ENCODE assay signal across 9 cellular contexts in the genomic region with DNA sequence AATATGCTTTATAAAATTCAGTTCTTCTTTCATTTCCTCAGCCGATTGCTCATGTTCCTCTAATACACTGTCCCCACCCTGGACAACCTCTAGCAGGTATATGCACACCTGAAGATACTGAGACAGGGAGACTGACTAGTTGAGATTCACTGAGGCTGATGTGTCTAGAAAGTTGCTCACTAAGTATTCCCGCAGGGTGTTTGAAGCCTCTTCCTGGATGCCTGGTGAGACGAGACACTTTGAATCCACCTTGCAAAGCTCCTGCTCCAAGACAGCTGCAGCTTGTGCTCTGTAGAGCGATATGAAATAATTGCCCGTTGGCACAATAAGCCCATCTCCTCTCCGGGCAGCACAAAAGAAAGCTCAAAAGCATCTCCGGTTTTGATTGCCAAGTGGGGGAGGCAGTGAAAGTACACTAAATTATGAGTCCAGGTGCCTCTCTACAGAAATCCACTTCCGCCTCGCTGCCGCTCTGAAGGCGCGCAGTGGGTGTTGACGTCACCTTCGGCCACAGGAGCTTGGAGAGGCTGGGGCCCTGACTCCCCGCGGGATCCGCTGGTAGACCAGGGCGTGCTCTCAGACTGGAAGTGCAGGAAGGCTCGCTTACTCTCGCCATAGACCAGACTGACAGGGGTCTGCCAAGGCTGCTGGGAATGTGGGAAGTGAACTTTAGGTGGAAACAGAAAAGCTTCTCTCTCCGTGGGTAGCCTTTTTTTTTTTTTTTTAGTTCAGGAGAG. TPM values are rescaled to one million over a fixed set of nuclear protein-coding genes. Genes with fewer than 3 reads are reported as not detected.
DNase-seq lines count a peak whose midpoint lies in the region; ATAC-seq and TF ChIP-seq lines count a peak whose summit lies in the region.
"Had no signal": no experiment of that assay in that cellular context is flagged by ENCODE, and none has a peak within 500 bp of the region (broad histone marks: within the 10 kb centered on the region; RNA-seq: fewer than 3 reads in every experiment).

No MANE protein-coding gene starts in this region.

- peak; percentile 98 for ATAC-seq in GM21360 (IDR thresholded peaks at IDR 0.05; ENCODE audit: unreplicated experiment)

- no peaks in the 10 kb centered on the region for H3K36me3 ChIP-seq in CD8-positive, alpha-beta memory T cell (ENCODE audit: insufficient read depth, low read length)
- no peaks in the 10 kb centered on the region for H3K36me3 ChIP-seq in OCI-LY7 (ENCODE audit: insufficient read depth, low read length)
- no peaks in the 10 kb centered on the region for H3K36me3 ChIP-seq in vagina
- H3K36me3 ChIP-seq: HAP-1 had no signal

- DNase-seq in CD8-positive, alpha-beta memory T cell = peak; percentile 42 to 80 (median 60)
- DNase-seq in HT1080 (ENCODE audit: low read depth) = peak; percentile 69
- peak; percentile 81 for DNase-seq in OCI-LY7 (ENCODE audit: low spot score)
- DNase-seq in activated T-helper 1 cell treated with anti-CD3 and anti-CD28 coated beads, Interleukin-2, amount 50 U/mL, for 16 hours (ENCODE audit: low read depth in 1 of 2, low spot score in 1 of 2) = peak; percentile 37 to 44
- peak; percentile 87 for DNase-seq in glomerular visceral epithelial cell (ENCODE audit: extremely low spot score)
- peak; percentile 14 for DNase-seq in putamen (ENCODE audit: low spot score)
- no peak for DNase-seq in vagina (ENCODE audit: extremely low spot score in 2 of 2)

- no peaks in the 10 kb centered on the region for H3K4me1 ChIP-seq in CD8-positive, alpha-beta memory T cell (ENCODE audit: insufficient read depth, low read length)
- H3K4me1 ChIP-seq in OCI-LY7 (ENCODE audit: insufficient read depth, low read length, poor library complexity, severe bottlenecking) = peaks cover 16% of the 10 kb centered on the region
- H3K4me1 ChIP-seq in vagina = peaks cover 13% of the 10 kb centered on the region

- intact Hi-C loops in OCI-LY7 (cut with micrococcal nuclease; ENCODE audit: unreplicated experiment) (no loop called here), vagina (cut with DNase I) (no loop called here)

- no peaks in the 10 kb centered on the region for H3K9me3 ChIP-seq in CD8-positive, alpha-beta memory T cell (ENCODE audit: low read length)
- no peaks in the 10 kb centered on the region for H3K9me3 ChIP-seq in OCI-LY7 (ENCODE audit: low read length)
- no peaks in the 10 kb centered on the region for H3K9me3 ChIP-seq in vagina
- H3K9me3 ChIP-seq: HAP-1 had no signal

- BruUV-seq in OCI-LY7 (replicated peaks; lab: Mats Ljungman, UMichigan) = no TSS peak

- peaks cover 11 to 19% (median 17%) of the 10 kb centered on the region in 3 donors for H3K4me1 Mint-ChIP-seq in CD8-positive, alpha-beta memory T cell

- H3K27me3 Mint-ChIP-seq in CD8-positive, alpha-beta memory T cell = peaks cover 1 to 34% of the 10 kb centered on the region in 2 donors

- H2AFZ ChIP-seq in OCI-LY7 (ENCODE audit: low read length) = peak overlapping the region; percentile 82

- CTCF ChIA-PET in CD8-positive, alpha-beta memory T cell (lab: Charles Lee) = interaction anchor here (0.7 to 2.8 kb wide), 5 partner anchors 10 to 224 kb away, joined by 3 to 22 read pairs (median 3); no protein-coding TSS in a partner anchor
- CTCF ChIA-PET in OCI-LY7 (lab: Charles Lee; ENCODE audit: unreplicated experiment) = interaction anchor here (0.7 to 1.0 kb wide), 3 partner anchors 11 to 135 kb away, joined by 3 to 4 read pairs (median 3); no protein-coding TSS in a partner anchor

- no peak for TF ChIP-seq POLR2A in vagina (IDR thresholded peaks at IDR 0.05)

- no peaks in the 10 kb centered on the region for H3K79me2 ChIP-seq in OCI-LY7 (ENCODE audit: insufficient read depth, low read depth, low read length)

- POLR2A ChIA-PET in CD8-positive, alpha-beta memory T cell (lab: Charles Lee) = interaction anchor here (0.8 kb wide), 1 partner anchor 138 kb away, joined by 6 read pairs; no protein-coding TSS in a partner anchor
- POLR2A ChIA-PET in OCI-LY7 (lab: Charles Lee) = interaction anchor here (0.7 kb wide), 1 partner anchor 118 kb away, joined by 3 read pairs; no protein-coding TSS in a partner anchor

- no peak overlapping the region for H3K27ac ChIP-seq in CD8-positive, alpha-beta memory T cell (ENCODE audit: low read depth, low read length)
- peak overlapping the region; percentile 6 for H3K27ac ChIP-seq in OCI-LY7 (ENCODE audit: low read depth, low read length, poor library complexity, severe bottlenecking)
- H3K27ac ChIP-seq in vagina = no peak overlapping the region

- H3K4me3 Mint-ChIP-seq in CD8-positive, alpha-beta memory T cell = peak overlapping the region; percentile 70 to 94 (median 90)

- no peaks in the 10 kb centered on the region for H3K27me3 ChIP-seq in CD8-positive, alpha-beta memory T cell (ENCODE audit: insufficient read depth, low read length, poor library complexity, severe bottlenecking)
- peaks cover 4% of the 10 kb centered on the region for H3K27me3 ChIP-seq in vagina

- H3K36me3 Mint-ChIP-seq in CD8-positive, alpha-beta memory T cell = no peaks in the 10 kb centered on the region

- peaks cover 0 to 1% (median 0%) of the 10 kb centered on the region in 5 donors for H3K9me3 Mint-ChIP-seq in CD8-positive, alpha-beta memory T cell

- H3K27ac Mint-ChIP-seq in CD8-positive, alpha-beta memory T cell = peak overlapping the region in 7 of 8 donors; percentile 48 to 91 (median 85)

- peak overlapping the region; percentile 58 for H3K4me3 ChIP-seq in CD8-positive, alpha-beta memory T cell (ENCODE audit: low read length)
- H3K4me3 ChIP-seq in OCI-LY7 (ENCODE audit: low read depth, low read length, poor library complexity, severe bottlenecking) = peak overlapping the region; percentile 54
- peak overlapping the region; percentile 23 to 36 for H3K4me3 ChIP-seq in vagina
- H3K4me3 ChIP-seq: HAP-1 had no signal

- TF ChIP-seq CTCF in OCI-LY7 (conservative IDR thresholded peaks at IDR 0.05; ENCODE audit: low read length) (no peak), vagina (IDR thresholded peaks at IDR 0.05) (no peak)

- no peaks in the 10 kb centered on the region for H3K9me2 ChIP-seq in OCI-LY7 (ENCODE audit: insufficient read depth, low read length)

- H4K20me1 ChIP-seq in OCI-LY7 (ENCODE audit: insufficient read depth, low read length) = no peaks in the 10 kb centered on the region

- H3K4me2 ChIP-seq in OCI-LY7 (ENCODE audit: low read length) = peak overlapping the region; percentile 59

RNA-seq across cellular contexts. Expression of gene GPA33, which starts 46.3 kb away (rescaled TPM):
- under 1 TPM; 0.66 to 0.97 TPM for total RNA-seq in CD8-positive, alpha-beta memory T cell
- 19.7 TPM for polyA plus RNA-seq in CD8-positive, alpha-beta memory T cell
- 0.19 and 1.0 TPM in 2 replicates for total RNA-seq in HT1080 (2014; rRNA removed; shearing (Covaris generic))
- polyA plus RNA-seq in HT1080 (2015; cell fraction: cytosol; rRNA removed) = 0.06 TPM in 1 of 2 replicates, not detected in the other
- polyA plus RNA-seq in HT1080 (2015; cell fraction: nucleus; rRNA removed) = 0.06 TPM in 1 of 2 replicates, not detected in the other
- total RNA-seq in OCI-LY7 (2014; rRNA removed; shearing (Covaris generic)) = not detected in 2 replicates
- total RNA-seq in OCI-LY7 (2022) (not detected in 2 replicates), vagina (0.74 TPM)

RNA-seq across cellular contexts. Expression of gene STYXL2, which starts 50.0 kb away (rescaled TPM):
- not detected for total RNA-seq in CD8-positive, alpha-beta memory T cell
- not detected for polyA plus RNA-seq in CD8-positive, alpha-beta memory T cell
- 0.07 and 0.14 TPM in 2 replicates for total RNA-seq in HT1080 (2014; rRNA removed; shearing (Covaris generic))
- polyA plus RNA-seq in HT1080 (2015; cell fraction: cytosol; rRNA removed) = not detected in 2 replicates
- polyA plus RNA-seq in HT1080 (2015; cell fraction: nucleus; rRNA removed) = not detected in 2 replicates
- total RNA-seq in OCI-LY7 (2014; rRNA removed; shearing (Covaris generic)) = not detected in 2 replicates
- not detected in 2 replicates for total RNA-seq in OCI-LY7 (2022)
- not detected for total RNA-seq in vagina

RNA-seq across cellular contexts. Expression of gene MAEL, which starts 54.8 kb away (rescaled TPM):
- not detected for total RNA-seq in CD8-positive, alpha-beta memory T cell
- polyA plus RNA-seq in CD8-positive, alpha-beta memory T cell = not detected
- 0.13 TPM in 1 of 2 replicates, not detected in the other for total RNA-seq in HT1080 (2014; rRNA removed; shearing (Covaris generic))
- polyA plus RNA-seq in HT1080 (2015; cell fraction: cytosol; rRNA removed) = not detected in 2 replicates
- polyA plus RNA-seq in HT1080 (2015; cell fraction: nucleus; rRNA removed) = not detected in 2 replicates
- total RNA-seq in OCI-LY7 (2014; rRNA removed; shearing (Covaris generic)) = not detected in 2 replicates
- total RNA-seq in OCI-LY7 (2022) (not detected in 2 replicates), vagina (not detected)

Comparison
In these comparisons a context has a peak if more than half of its experiments do, and no peak if none do; other contexts are left out.
1. DNase-seq: peak in CD8-positive, alpha-beta memory T cell (5 of 5), HT1080 (single experiment), OCI-LY7 (single experiment), activated T-helper 1 cell treated with anti-CD3 and anti-CD28 coated beads, Interleukin-2, amount 50 U/mL, for 16 hours (2 of 2), glomerular visceral epithelial cell (single experiment) and putamen (single experiment); none in vagina (0 of 2).
2. Peak in every context shown above with its lines, with median percentiles within 50 percentile points of each other: H3K4me3 ChIP-seq.